ENCODE assay signal across 8 cellular contexts in the genomic region with DNA sequence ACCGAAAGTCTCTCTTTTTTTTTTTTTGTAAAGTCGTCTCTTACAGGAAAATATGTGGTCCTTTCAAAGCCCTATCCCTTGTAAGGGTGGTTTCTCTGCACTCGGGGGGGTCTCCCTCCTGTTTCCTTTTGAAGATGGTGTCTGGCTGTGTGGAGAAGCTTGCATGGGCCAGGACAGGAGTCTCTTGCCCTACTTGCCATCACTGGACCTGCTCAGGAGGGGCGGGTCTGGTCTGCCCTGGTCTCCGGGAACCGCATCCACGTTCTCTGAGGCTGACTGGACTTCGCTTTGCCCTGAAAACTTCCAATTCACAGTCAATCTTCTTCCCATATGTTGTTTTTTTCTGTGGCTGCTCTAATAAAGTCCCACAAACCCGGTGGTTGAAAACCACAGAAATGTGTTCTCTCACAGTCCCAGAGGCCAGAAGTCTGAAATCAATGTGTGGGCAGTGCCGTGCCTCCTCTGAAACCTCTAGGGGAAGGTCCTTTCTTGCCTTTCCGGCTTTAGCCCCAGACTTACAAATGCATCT.
DNase-seq lines count a peak whose midpoint lies in the region; ATAC-seq lines count a peak whose summit lies in the region.

No MANE protein-coding gene starts in this region.

- H3K14ac ChIP-seq in trophoblast cell (ENCODE audit: low read length) = no peak overlapping the region

- H2AK5ac ChIP-seq in trophoblast cell (ENCODE audit: low read length) = no peak overlapping the region

- H3K9me3 Mint-ChIP-seq in activated naive CD4-positive, alpha-beta T cell treated with anti-CD3 and anti-CD28 coated beads, Interleukin-2, amount 50 U/mL, for 24 hours = no peaks in the 10 kb centered on the region
- H3K9me3 Mint-ChIP-seq in activated naive CD8-positive, alpha-beta T cell (ENCODE audit: low read depth) = no peaks in the 10 kb centered on the region

- peaks cover 8% of the 10 kb centered on the region in 2 experiments for H3K4me1 ChIP-seq in trophoblast cell (ENCODE audit: control insufficient read depth in 1 of 2, insufficient read depth in 2 of 2, low read length in 2 of 2)

- H3K27ac ChIP-seq in trophoblast cell (ENCODE audit: low read depth, low read length) = no peak overlapping the region

- H3K27me3 Mint-ChIP-seq in activated naive CD4-positive, alpha-beta T cell treated with anti-CD3 and anti-CD28 coated beads, Interleukin-2, amount 50 U/mL, for 24 hours = no peaks in the 10 kb centered on the region
- no peaks in the 10 kb centered on the region for H3K27me3 Mint-ChIP-seq in activated naive CD8-positive, alpha-beta T cell

- no peak overlapping the region for H2AFZ ChIP-seq in trophoblast cell (ENCODE audit: insufficient read depth, low read length, poor library complexity)

- no peak overlapping the region for H3K23ac ChIP-seq in trophoblast cell (ENCODE audit: low read length)

- intact Hi-C loops in posterior vena cava (cut with DNase I) = no loop called here

- no peak overlapping the region for H2BK12ac ChIP-seq in trophoblast cell (ENCODE audit: low read length)

- no peak overlapping the region for H3K9ac ChIP-seq in trophoblast cell (ENCODE audit: low read length)

- peak; percentile 68 for ATAC-seq in HG03108 (IDR thresholded peaks at IDR 0.05; ENCODE audit: unreplicated experiment)

- no peaks in the 10 kb centered on the region for H3K36me3 ChIP-seq in trophoblast cell (ENCODE audit: control insufficient read depth in 1 of 2, insufficient read depth in 2 of 2, low read length in 2 of 2)

- peak overlapping the region; percentile 55 for H3K4me3 Mint-ChIP-seq in activated naive CD4-positive, alpha-beta T cell treated with anti-CD3 and anti-CD28 coated beads, Interleukin-2, amount 50 U/mL, for 24 hours
- peak overlapping the region; percentile 64 for H3K4me3 Mint-ChIP-seq in activated naive CD8-positive, alpha-beta T cell

- no peak for DNase-seq in activated naive CD4-positive, alpha-beta T cell treated with anti-CD3 and anti-CD28 coated beads, Interleukin-2, amount 50 U/mL, for 16 hours
- DNase-seq in posterior vena cava (ENCODE audit: low spot score) = peak; percentile 72
- no peak for DNase-seq in trophoblast cell
- no peak for DNase-seq in DMS79 (lab: John Stamatoyannopoulos, UW)
- DNase-seq in activated gamma-delta T cell (lab: John Stamatoyannopoulos, UW) = no peak

- no peaks in the 10 kb centered on the region for H3K27me3 ChIP-seq in trophoblast cell (ENCODE audit: insufficient read depth, low read length)

- H3K79me2 ChIP-seq in trophoblast cell (ENCODE audit: control insufficient read depth, insufficient read depth, low read length, poor library complexity) = no peaks in the 10 kb centered on the region

- H3K4ac ChIP-seq in trophoblast cell (ENCODE audit: low read depth, low read length) = no peak overlapping the region

- H4K91ac ChIP-seq in trophoblast cell (ENCODE audit: low read depth, low read length) = no peak overlapping the region

- no peak overlapping the region for H4K8ac ChIP-seq in trophoblast cell (ENCODE audit: low read depth, low read length)

- H3K4me3 ChIP-seq in trophoblast cell (ENCODE audit: low read depth, low read length) = no peak overlapping the region

- WGBS in trophoblast cell (ENCODE audit: extremely low coverage, insufficient coverage, insufficient read length) = no CpG with 5 or more reads among the region's 11 CpGs

- peaks cover 25% of the 10 kb centered on the region for H3K4me1 Mint-ChIP-seq in activated naive CD4-positive, alpha-beta T cell treated with anti-CD3 and anti-CD28 coated beads, Interleukin-2, amount 50 U/mL, for 24 hours
- H3K4me1 Mint-ChIP-seq in activated naive CD8-positive, alpha-beta T cell (ENCODE audit: low read depth) = peaks cover 22% of the 10 kb centered on the region

- H3K36me3 Mint-ChIP-seq in activated naive CD4-positive, alpha-beta T cell treated with anti-CD3 and anti-CD28 coated beads, Interleukin-2, amount 50 U/mL, for 24 hours = no peaks in the 10 kb centered on the region
- no peaks in the 10 kb centered on the region for H3K36me3 Mint-ChIP-seq in activated naive CD8-positive, alpha-beta T cell

- H3K9me3 ChIP-seq in trophoblast cell (ENCODE audit: insufficient read depth, low read depth, low read length) = peaks cover 3% of the 10 kb centered on the region

- H3K27ac Mint-ChIP-seq in activated naive CD4-positive, alpha-beta T cell treated with anti-CD3 and anti-CD28 coated beads, Interleukin-2, amount 50 U/mL, for 24 hours = no peak overlapping the region
- peak overlapping the region; percentile 46 for H3K27ac Mint-ChIP-seq in activated naive CD8-positive, alpha-beta T cell

- H2BK5ac ChIP-seq in trophoblast cell (ENCODE audit: low read depth, low read length, poor library complexity) = no peak overlapping the region

- H2BK120ac ChIP-seq in trophoblast cell (ENCODE audit: insufficient read depth, low read length, poor library complexity) = no peak overlapping the region

- H4K12ac ChIP-seq in trophoblast cell (ENCODE audit: low read depth, low read length) = no peak overlapping the region

- H3K4me2 ChIP-seq in trophoblast cell (ENCODE audit: low read length) = no peak overlapping the region

- H3K79me1 ChIP-seq in trophoblast cell (ENCODE audit: low read length) = no peaks in the 10 kb centered on the region

- no peak overlapping the region for H3K18ac ChIP-seq in trophoblast cell (ENCODE audit: low read length)
